22 cellular contexts compared by ENCODE assay signal in genomic region chr5:58648846-58649245, GRCh38.
"Had no signal": no experiment of that assay in that cellular context is flagged by ENCODE, and none has a peak within 500 bp of the region (broad histone marks: within the 10 kb centered on the region; RNA-seq: fewer than 3 reads in every experiment).

No MANE protein-coding gene starts in this region.

- H3K4me3 ChIP-seq: Peyer's patch, SJCRH30 had no signal

- H3K27me3 ChIP-seq: brain microvascular endothelial cell, Peyer's patch, SJCRH30 had no signal

- H3K36me3 ChIP-seq: brain microvascular endothelial cell, Peyer's patch, SJCRH30 had no signal

- DNase-seq: activated B cell treated with CpG ODN at 0.5 μM for 24 hours; activated CD4-positive, alpha-beta T cell treated with anti-CD3 and anti-CD28 coated beads for 1 hour; activated CD4-positive, alpha-beta T cell treated with anti-CD3 and anti-CD28 coated beads, Interleukin-2, amount 10 ng/mL, durations not matched to agents 24 days and 14 days; activated CD4-positive, alpha-beta T cell treated with anti-CD3 and anti-CD28 coated beads, Interleukin-2, amount 50 U/mL, for 48 hours; activated CD8-positive, alpha-beta memory T cell treated with anti-CD3 and anti-CD28 coated beads, Interleukin-2, amount 10 ng/mL, durations not matched to agents 7 days and 5 days; activated gamma-delta T cell; activated naive CD4-positive, alpha-beta T cell treated with anti-CD3 and anti-CD28 coated beads for 36 hours; activated T-cell treated with anti-CD3 and anti-CD28 coated beads, Interleukin-2, amount 50 U/mL, for 24 hours; brain microvascular endothelial cell; Karpas-422; NCI-H1048; NCI-H146; NCI-H187 treated with DMSO at 0.1 percent for 48 hours; NCI-H2081 treated with DMSO at 0.1 percent for 48 hours; NCI-H446; NCI-H524; Peyer's patch; Right ventricle myocardium superior; SJCRH30 had no signal

- H3K4me3 Mint-ChIP-seq: activated B cell treated with CpG ODN at 0.5 μM for 24 hours; activated CD4-positive, alpha-beta T cell treated with anti-CD3 and anti-CD28 coated beads, Interleukin-2, amount 10 ng/mL, durations not matched to agents 24 days and 14 days; activated CD8-positive, alpha-beta memory T cell treated with anti-CD3 and anti-CD28 coated beads, Interleukin-2, amount 10 ng/mL, durations not matched to agents 7 days and 5 days; activated naive CD4-positive, alpha-beta T cell treated with anti-CD3 and anti-CD28 coated beads for 36 hours; activated naive CD8-positive, alpha-beta T cell; activated T-cell treated with anti-CD3 and anti-CD28 coated beads, Interleukin-2, amount 50 U/mL, for 24 hours; activated T-helper 17 cell treated with anti-CD3 and anti-CD28 coated beads, Interleukin-2, amount 50 U/mL, for 72 hours; T-helper 2 cell treated with Interferon-gamma antibody and Interleukin-4, amounts not matched to agents 5 μg/mL and 100 μg/mL, for 36 hours had no signal

- H3K36me3 Mint-ChIP-seq: activated CD8-positive, alpha-beta memory T cell treated with anti-CD3 and anti-CD28 coated beads, Interleukin-2, amount 10 ng/mL, durations not matched to agents 7 days and 5 days; activated naive CD8-positive, alpha-beta T cell had no signal

- ATAC-seq: activated CD8-positive, alpha-beta memory T cell treated with anti-CD3 and anti-CD28 coated beads, Interleukin-2, amount 10 ng/mL, durations not matched to agents 7 days and 5 days; activated T-helper 17 cell treated with anti-CD3 and anti-CD28 coated beads, Interleukin-2, amount 50 U/mL, for 72 hours had no signal

- H3K4me1 Mint-ChIP-seq: activated CD4-positive, alpha-beta T cell treated with anti-CD3 and anti-CD28 coated beads, Interleukin-2, amount 10 ng/mL, durations not matched to agents 24 days and 14 days; activated CD8-positive, alpha-beta memory T cell treated with anti-CD3 and anti-CD28 coated beads, Interleukin-2, amount 10 ng/mL, durations not matched to agents 7 days and 5 days; activated T-helper 17 cell treated with anti-CD3 and anti-CD28 coated beads, Interleukin-2, amount 50 U/mL, for 72 hours had no signal

- H3K27me3 Mint-ChIP-seq: activated B cell treated with CpG ODN at 0.5 μM for 24 hours; activated CD4-positive, alpha-beta T cell treated with anti-CD3 and anti-CD28 coated beads, Interleukin-2, amount 10 ng/mL, durations not matched to agents 24 days and 14 days; activated naive CD8-positive, alpha-beta T cell had no signal

- H3K9me3 Mint-ChIP-seq: activated B cell treated with CpG ODN at 0.5 μM for 24 hours; activated CD4-positive, alpha-beta T cell treated with anti-CD3 and anti-CD28 coated beads, Interleukin-2, amount 10 ng/mL, durations not matched to agents 24 days and 14 days; activated naive CD4-positive, alpha-beta T cell treated with anti-CD3 and anti-CD28 coated beads for 36 hours; activated T-cell treated with anti-CD3 and anti-CD28 coated beads, Interleukin-2, amount 50 U/mL, for 24 hours; activated T-helper 17 cell treated with anti-CD3 and anti-CD28 coated beads, Interleukin-2, amount 50 U/mL, for 72 hours; T-helper 2 cell treated with Interferon-gamma antibody and Interleukin-4, amounts not matched to agents 5 μg/mL and 100 μg/mL, for 36 hours had no signal
